Comparison of ENCODE assay signal across 1 cellular context in genomic region chr1:16513412-16514106, GRCh38.
A peak's percentile ranks its signal among the peaks of the same experiment; 100 is the strongest.
TF ChIP-seq lines count a peak whose summit lies in the region.

No MANE protein-coding gene starts in this region.

TF ChIP-seq in HepG2, 621 proteins besides CTCF, POLR2A, EP300 and RAD21 (continued from another document and continues in another):
- peak; percentile 85; the same call in 1 of the 2 replicates for TF ChIP-seq AFF4 (CRISPR knock-in tag; IDR thresholded peaks at IDR 0.05)
- peak; percentile 61; the same call in 1 of the 2 replicates for TF ChIP-seq YEATS2 (CRISPR knock-in tag; IDR thresholded peaks at IDR 0.05; ENCODE audit: borderline replicate concordance)
- TF ChIP-seq ZBTB7B (CRISPR knock-in tag; IDR thresholded peaks at IDR 0.05) = 0 out of 2 replicates have a peak, but pooled peaks have one; percentile 44
- 0 out of 2 replicates have a peak, but pooled peaks have one; percentile 69 for TF ChIP-seq NFIC (IDR thresholded peaks at IDR 0.05; ENCODE audit: low read length)
- peak; percentile 74 for TF ChIP-seq ZNF652 (CRISPR knock-in tag; IDR thresholded peaks at IDR 0.05; ENCODE audit: borderline replicate concordance, low read depth)
- 0 out of 2 replicates have a peak, but pooled peaks have one; percentile 51 for TF ChIP-seq ZNF609 (CRISPR knock-in tag; IDR thresholded peaks at IDR 0.05; ENCODE audit: borderline replicate concordance)
- peak; percentile 71 for TF ChIP-seq PHF5A (CRISPR knock-in tag; IDR thresholded peaks at IDR 0.05; ENCODE audit: low read depth, unreplicated experiment)
- peak; percentile 39; the same call in 1 of the 2 replicates for TF ChIP-seq RXRB (CRISPR knock-in tag; IDR thresholded peaks at IDR 0.05; ENCODE audit: borderline replicate concordance)
- peak; percentile 60; the same call in 1 of the 2 replicates for TF ChIP-seq REPIN1 (CRISPR knock-in tag; IDR thresholded peaks at IDR 0.05; ENCODE audit: borderline replicate concordance, low read depth)
- peak; percentile 53; the same call in 1 of the 2 replicates for TF ChIP-seq PRDM10 (CRISPR knock-in tag; IDR thresholded peaks at IDR 0.05; ENCODE audit: low read depth)
- peak; percentile 65; the same call in 1 of the 2 replicates for TF ChIP-seq ARID2 (CRISPR knock-in tag; IDR thresholded peaks at IDR 0.05; ENCODE audit: borderline replicate concordance)
- TF ChIP-seq KMT2B (CRISPR knock-in tag; IDR thresholded peaks at IDR 0.05) = peak; percentile 69
- 0 out of 2 replicates have a peak, but pooled peaks have one; percentile 43 for TF ChIP-seq ZNF276 (CRISPR knock-in tag; IDR thresholded peaks at IDR 0.05; ENCODE audit: low read depth)
- TF ChIP-seq TMF1 (CRISPR knock-in tag; IDR thresholded peaks at IDR 0.05; ENCODE audit: low read depth) = peak; percentile 81; the same call in 1 of the 2 replicates
- peak; percentile 60; the same call in 1 of the 2 replicates for TF ChIP-seq ZHX1 (CRISPR knock-in tag; IDR thresholded peaks at IDR 0.05; ENCODE audit: low read depth)
- peak; percentile 90 for TF ChIP-seq POLR2AphosphoS2 (IDR thresholded peaks at IDR 0.05; ENCODE audit: low read depth, low read length)
- TF ChIP-seq ZNF354B (CRISPR knock-in tag; IDR thresholded peaks at IDR 0.05) = peak; percentile 16; the same call in 1 of the 2 replicates
- TF ChIP-seq ZNF281 (CRISPR knock-in tag; IDR thresholded peaks at IDR 0.05; ENCODE audit: borderline replicate concordance) = peak; percentile 16; the same call in 1 of the 2 replicates
- 0 out of 2 replicates have a peak, but pooled peaks have one; percentile 67 for TF ChIP-seq HOXA5 (CRISPR knock-in tag; IDR thresholded peaks at IDR 0.05)
- TF ChIP-seq PHF20 (CRISPR knock-in tag; IDR thresholded peaks at IDR 0.05) = 0 out of 2 replicates have a peak, but pooled peaks have one; percentile 14
- TF ChIP-seq ZNF792 (CRISPR knock-in tag; IDR thresholded peaks at IDR 0.05) = 0 out of 2 replicates have a peak, but pooled peaks have one; percentile 28
- TF ChIP-seq MAX (IDR thresholded peaks at IDR 0.05) = 0 out of 2 replicates have a peak, but pooled peaks have one; percentile 29
- TF ChIP-seq ATF7-NPFF (CRISPR knock-in tag; IDR thresholded peaks at IDR 0.05; ENCODE audit: low read depth) = peak; percentile 70
- peak; percentile 60; the same call in 1 of the 2 replicates for TF ChIP-seq ZNF766 (CRISPR knock-in tag; IDR thresholded peaks at IDR 0.05; ENCODE audit: borderline replicate concordance)
- 0 out of 2 replicates have a peak, but pooled peaks have one; percentile 37 for TF ChIP-seq ZNF503 (CRISPR knock-in tag; IDR thresholded peaks at IDR 0.05)
- TF ChIP-seq TOPORS (CRISPR knock-in tag; IDR thresholded peaks at IDR 0.05) = peak; percentile 64; the same call in 1 of the 2 replicates
- TF ChIP-seq NKX3-1 (CRISPR knock-in tag; IDR thresholded peaks at IDR 0.05) = 0 out of 2 replicates have a peak, but pooled peaks have one; percentile 41
